9 cellular contexts compared by ENCODE assay signal in genomic region chr7:102061981-102062390, GRCh38.
DNase-seq lines count a peak whose midpoint lies in the region; ATAC-seq and TF ChIP-seq lines count a peak whose summit lies in the region.
"Had no signal": no experiment of that assay in that cellular context is flagged by ENCODE, and none has a peak within 500 bp of the region (broad histone marks: within the 10 kb centered on the region; RNA-seq: fewer than 3 reads in every experiment).

No MANE protein-coding gene starts in this region.

- H3K4me3 ChIP-seq in SJCRH30 = no peak overlapping the region

- H3K4me1 ChIP-seq in foreskin keratinocyte (peaks cover 9% of the 10 kb centered on the region), SJCRH30 (no peaks in the 10 kb centered on the region)

- H3K9me3 ChIP-seq in KOPT-K1 (ENCODE audit: insufficient read depth, low read length, poor library complexity, severe bottlenecking) = no peaks in the 10 kb centered on the region
- H3K9me3 ChIP-seq in SJCRH30 (replicated peaks) = no peaks in the 10 kb centered on the region

- DNase-seq in GM10248 (ENCODE audit: extremely low spot score) (peak; percentile 86), kidney glomerular epithelial cell (lab: John Stamatoyannopoulos, UW) (peak; percentile 76), foreskin keratinocyte (no peak), SJCRH30 (no peak), hepatic stellate cell (ENCODE audit: low spot score) (no peak), epidermal melanocyte (ENCODE audit: insufficient read length, low spot score) (no peak)
- DNase-seq: activated naive CD8-positive, alpha-beta T cell treated with anti-CD3 and anti-CD28 coated beads, Interleukin-2, amount 10 ng/mL, durations not matched to agents 7 days and 5 days had no signal

- ATAC-seq in GM21619 (IDR thresholded peaks at IDR 0.05; ENCODE audit: unreplicated experiment) (peak; percentile 85), foreskin keratinocyte (no peak)

- TF ChIP-seq CTCF in GM10248 (IDR thresholded peaks at IDR 0.05; ENCODE audit: control extremely low read depth, extremely low read depth, low read depth, missing control alignments) (no peak), foreskin keratinocyte (conservative IDR thresholded peaks at IDR 0.05) (no peak)

- peak overlapping the region; percentile 9 for H3K27ac ChIP-seq in KOPT-K1 (ENCODE audit: low read depth, low read length, poor library complexity, severe bottlenecking)
- no peak overlapping the region for H3K27ac ChIP-seq in foreskin keratinocyte
- H3K27ac ChIP-seq in SJCRH30 = no peak overlapping the region

- POLR2A ChIA-PET in GM10248 (lab: Yijun Ruan, JAX) = no interaction called here

- CTCF ChIA-PET in GM10248 (lab: Yijun Ruan, JAX) = no interaction called here

- peaks cover 4% of the 10 kb centered on the region; the same call in 1 of the 2 replicates for H3K36me3 ChIP-seq in KOPT-K1 (ENCODE audit: insufficient read depth, low read length)
- H3K36me3 ChIP-seq in SJCRH30 = no peaks in the 10 kb centered on the region

- no peaks in the 10 kb centered on the region for H3K27me3 ChIP-seq in foreskin keratinocyte
- no peaks in the 10 kb centered on the region for H3K27me3 ChIP-seq in SJCRH30

Comparison
In these comparisons a context has a peak if more than half of its experiments do, and no peak if none do; other contexts are left out.
1. DNase-seq: peak in GM10248 (single experiment) and kidney glomerular epithelial cell (single experiment); none in foreskin keratinocyte (0 of 2), SJCRH30 (0 of 2), hepatic stellate cell (single experiment) and epidermal melanocyte (single experiment).